Comparison of ENCODE assay signal across 1 cellular context in the genomic region with DNA sequence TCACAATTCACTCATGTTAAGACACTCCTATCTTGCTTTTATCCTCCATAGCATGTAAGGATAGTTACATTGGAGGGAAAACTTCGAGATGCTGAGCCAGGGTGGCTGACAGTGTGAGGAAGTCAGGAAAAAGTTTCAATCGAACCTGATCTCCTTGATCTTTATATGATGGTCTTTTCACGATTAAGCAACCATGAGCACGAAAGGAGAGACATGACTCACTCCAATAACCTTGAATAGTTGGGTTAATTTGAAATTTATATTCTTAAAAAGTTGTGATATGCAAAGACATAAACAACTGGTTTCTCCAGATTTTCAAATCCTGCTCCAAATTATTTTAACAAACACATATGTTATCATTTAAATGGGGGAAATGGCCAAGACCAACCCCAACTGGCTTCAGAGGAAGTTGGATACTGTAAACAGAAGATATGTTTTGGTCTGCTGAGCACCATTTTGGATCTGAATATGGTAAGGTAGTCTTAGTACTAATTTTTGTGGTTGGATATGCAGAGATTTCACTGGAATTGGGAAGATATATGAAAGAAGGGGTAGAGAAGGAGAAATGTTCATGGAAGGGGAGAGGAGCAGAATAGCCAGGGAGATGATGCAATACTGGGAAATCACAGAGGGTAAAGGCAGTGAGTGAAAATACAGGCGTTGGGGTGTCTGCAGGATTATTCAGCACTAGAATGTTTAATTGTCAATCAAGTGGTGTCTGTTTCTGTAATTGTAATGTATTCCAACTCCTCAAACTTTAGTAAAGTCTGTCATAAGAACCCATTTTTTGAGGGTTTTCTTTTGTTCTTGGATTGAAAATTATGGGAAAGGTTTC.
TF ChIP-seq lines count a peak whose summit lies in the region.

No MANE protein-coding gene starts in this region.

TF ChIP-seq in HepG2, 621 proteins besides CTCF, POLR2A, EP300 and RAD21 (continued from another document):
- TF ChIP-seq, protein P1, sequence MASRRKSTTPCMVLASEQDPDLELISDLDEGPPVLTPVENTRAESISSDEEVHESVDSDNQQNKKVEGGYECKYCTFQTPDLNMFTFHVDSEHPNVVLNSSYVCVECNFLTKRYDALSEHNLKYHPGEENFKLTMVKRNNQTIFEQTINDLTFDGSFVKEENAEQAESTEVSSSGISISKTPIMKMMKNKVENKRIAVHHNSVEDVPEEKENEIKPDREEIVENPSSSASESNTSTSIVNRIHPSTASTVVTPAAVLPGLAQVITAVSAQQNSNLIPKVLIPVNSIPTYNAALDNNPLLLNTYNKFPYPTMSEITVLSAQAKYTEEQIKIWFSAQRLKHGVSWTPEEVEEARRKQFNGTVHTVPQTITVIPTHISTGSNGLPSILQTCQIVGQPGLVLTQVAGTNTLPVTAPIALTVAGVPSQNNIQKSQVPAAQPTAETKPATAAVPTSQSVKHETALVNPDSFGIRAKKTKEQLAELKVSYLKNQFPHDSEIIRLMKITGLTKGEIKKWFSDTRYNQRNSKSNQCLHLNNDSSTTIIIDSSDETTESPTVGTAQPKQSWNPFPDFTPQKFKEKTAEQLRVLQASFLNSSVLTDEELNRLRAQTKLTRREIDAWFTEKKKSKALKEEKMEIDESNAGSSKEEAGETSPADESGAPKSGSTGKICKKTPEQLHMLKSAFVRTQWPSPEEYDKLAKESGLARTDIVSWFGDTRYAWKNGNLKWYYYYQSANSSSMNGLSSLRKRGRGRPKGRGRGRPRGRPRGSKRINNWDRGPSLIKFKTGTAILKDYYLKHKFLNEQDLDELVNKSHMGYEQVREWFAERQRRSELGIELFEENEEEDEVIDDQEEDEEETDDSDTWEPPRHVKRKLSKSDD (CRISPR knock-in tag; IDR thresholded peaks at IDR 0.05; ENCODE audit: low read depth), result no peak
